In the genomic region with DNA sequence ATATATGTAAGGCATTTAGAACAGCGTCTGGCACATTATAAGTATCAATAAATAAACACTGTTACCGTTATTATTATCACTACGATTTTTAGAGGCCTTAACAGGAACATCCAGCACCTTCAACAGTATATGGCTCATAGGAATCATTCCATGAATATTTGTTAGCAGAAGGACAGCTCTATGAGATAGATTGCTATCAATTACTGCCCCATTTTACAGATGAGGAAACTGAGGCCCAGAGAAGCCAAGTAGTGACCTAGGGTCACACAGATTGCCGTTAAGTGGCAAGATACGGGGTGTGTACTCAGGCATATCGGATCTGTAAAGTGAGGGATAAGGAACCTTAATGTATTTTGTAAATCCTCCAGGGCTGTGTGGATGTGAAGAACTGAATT, we compare ENCODE assay signal across 8 cellular contexts. TPM values are rescaled to one million over a fixed set of nuclear protein-coding genes. Genes with fewer than 3 reads are reported as not detected.
DNase-seq lines count a peak whose midpoint lies in the region; ATAC-seq and TF ChIP-seq lines count a peak whose summit lies in the region.

No MANE protein-coding gene starts in this region.

- intact Hi-C loops in activated CD4-positive, alpha-beta T cell treated with anti-CD3 and anti-CD28 coated beads, Interleukin-2, amount 10 ng/mL, durations not matched to agents 24 days and 14 days (cut with micrococcal nuclease): loop anchor here (1.0 to 5.0 kb wide), 7 partner anchors 31 to 201 kb away; partner anchors contain the start of genes CFAP251 and TMEM120B
- intact Hi-C loops in adrenal gland (cut with DNase I) (loop anchor here (5.0 to 10.0 kb wide), 3 partner anchors 73 to 193 kb away; no protein-coding TSS in a partner anchor), left lung (cut with DNase I) (loop anchor here in 1 of 2 donors (10.0 kb wide), 1 partner anchor 93 kb away; the partner anchor contains the start of gene RHOF)

- H3K36me3 ChIP-seq in adrenal gland (replicated peaks in 1 of 2) (peaks cover 0 to 4% of the 10 kb centered on the region in 2 donors), left lung (peaks cover 0 to 6% of the 10 kb centered on the region in 2 donors), thoracic aorta (no peaks in the 10 kb centered on the region)

- H3K4me3 ChIP-seq in adrenal gland: peak overlapping the region in 3 of 4 donors; percentile 25 to 64 (median 42)
- H3K4me3 ChIP-seq in left lung: peak overlapping the region; percentile 63 to 72
- H3K4me3 ChIP-seq in thoracic aorta: peak overlapping the region; percentile 89

- no peak for ATAC-seq in left lung
- no peak for ATAC-seq in thoracic aorta (ENCODE audit: insufficient number of reproducible peaks, low FRiP score, low read depth)

- no peaks in the 10 kb centered on the region for H3K27me3 ChIP-seq in adrenal gland
- H3K27me3 ChIP-seq in left lung: no peaks in the 10 kb centered on the region
- H3K27me3 ChIP-seq in thoracic aorta (replicated peaks; ENCODE audit: insufficient read depth): no peaks in the 10 kb centered on the region

- TF ChIP-seq CTCF in adrenal gland (IDR thresholded peaks at IDR 0.05): peak in 1 of 6 experiments; percentile 45
- TF ChIP-seq CTCF in left lung (IDR thresholded peaks at IDR 0.05): peak in 1 of 2 donors; percentile 24
- no peak for TF ChIP-seq CTCF in thoracic aorta (IDR thresholded peaks at IDR 0.05)

- H3K27ac ChIP-seq in adrenal gland (peak overlapping the region in 3 of 5 donors; percentile 92 to 99 (median 95)), left lung (peak overlapping the region; percentile 91 to 98), thoracic aorta (peak overlapping the region in 1 of 2 donors; percentile 96)

- H3K27me3 Mint-ChIP-seq in activated CD4-positive, alpha-beta T cell treated with anti-CD3 and anti-CD28 coated beads, Interleukin-2, amount 10 ng/mL, durations not matched to agents 24 days and 14 days: no peaks in the 10 kb centered on the region

- H3K9me3 Mint-ChIP-seq in activated CD4-positive, alpha-beta T cell treated with anti-CD3 and anti-CD28 coated beads, Interleukin-2, amount 10 ng/mL, durations not matched to agents 24 days and 14 days: no peaks in the 10 kb centered on the region

- H3K4me3 Mint-ChIP-seq in activated CD4-positive, alpha-beta T cell treated with anti-CD3 and anti-CD28 coated beads, Interleukin-2, amount 10 ng/mL, durations not matched to agents 24 days and 14 days: peak overlapping the region; percentile 98

- H3K4me1 ChIP-seq in adrenal gland (replicated peaks in 1 of 2) (peaks cover 13 to 32% of the 10 kb centered on the region in 2 donors), left lung (peaks cover 12 to 21% of the 10 kb centered on the region in 2 donors), thoracic aorta (ENCODE audit: control insufficient read depth in 1 of 2, low read depth in 2 of 2) (peaks cover 18 to 27% of the 10 kb centered on the region in 2 donors)

- peaks cover 8% of the 10 kb centered on the region for H3K36me3 Mint-ChIP-seq in activated CD4-positive, alpha-beta T cell treated with anti-CD3 and anti-CD28 coated beads, Interleukin-2, amount 10 ng/mL, durations not matched to agents 24 days and 14 days (ENCODE audit: low read depth)

- H3K27ac Mint-ChIP-seq in activated CD4-positive, alpha-beta T cell treated with anti-CD3 and anti-CD28 coated beads, Interleukin-2, amount 10 ng/mL, durations not matched to agents 24 days and 14 days: peak overlapping the region; percentile 99

- H3K9me3 ChIP-seq in adrenal gland (replicated peaks in 1 of 3): no peaks in the 10 kb centered on the region
- no peaks in the 10 kb centered on the region for H3K9me3 ChIP-seq in left lung
- no peaks in the 10 kb centered on the region for H3K9me3 ChIP-seq in thoracic aorta

- H3K4me1 Mint-ChIP-seq in activated CD4-positive, alpha-beta T cell treated with anti-CD3 and anti-CD28 coated beads, Interleukin-2, amount 10 ng/mL, durations not matched to agents 24 days and 14 days: peaks cover 27% of the 10 kb centered on the region

- no peak for DNase-seq in activated CD4-positive, alpha-beta T cell treated with anti-CD3 and anti-CD28 coated beads, Interleukin-2, amount 10 ng/mL, durations not matched to agents 24 days and 14 days
- DNase-seq in activated CD4-positive, alpha-beta T cell treated with anti-CD3 and anti-CD28 coated beads, Interleukin-2, amount 50 U/mL, for 48 hours: no peak
- no peak for DNase-seq in adrenal gland
- DNase-seq in left lung: no peak
- DNase-seq in thoracic aorta (ENCODE audit: low spot score): no peak
- no peak for DNase-seq in NCI-H748 treated with DMSO at 0.1 percent for 48 hours (lab: John Stamatoyannopoulos, UW)
- DNase-seq in NCI-H345 treated with DMSO at 0.1 percent for 48 hours (lab: John Stamatoyannopoulos, UW; ENCODE audit: unreplicated experiment): no peak
- no peak for DNase-seq in iPS-NIHi11 (ENCODE audit: low spot score)

- WGBS in adrenal gland, 4 donors: 50 to 93% (median 53%) methylated on average over 3 to 6 of the region's 6 CpGs

- no peak for TF ChIP-seq POLR2A in adrenal gland (IDR thresholded peaks at IDR 0.05)

RNA-seq across cellular contexts. Expression of gene PSMD9, which starts 0.5 kb away (rescaled TPM):
- 63.8 and 69.9 TPM in 2 replicates for total RNA-seq in activated CD4-positive, alpha-beta T cell treated with anti-CD3 and anti-CD28 coated beads, Interleukin-2, amount 10 ng/mL, durations not matched to agents 24 days and 14 days
- total RNA-seq in adrenal gland (100 to 1,000 TPM in 1 of 8 donors, 10 to 100 TPM in 7; 45.3 to 145 (median 57.3) TPM), left lung (10 to 100 TPM; 39.3 to 53.8 TPM), thoracic aorta (100 to 1,000 TPM in 1 of 2 donors, 10 to 100 TPM in 1; 93.4 to 101 TPM)
- 10 to 100 TPM; 31.4 to 32.7 (median 31.5) TPM for polyA plus RNA-seq in adrenal gland

RNA-seq across cellular contexts. Expression of gene HPD, which starts 29.4 kb away (rescaled TPM):
- not detected in 2 replicates for total RNA-seq in activated CD4-positive, alpha-beta T cell treated with anti-CD3 and anti-CD28 coated beads, Interleukin-2, amount 10 ng/mL, durations not matched to agents 24 days and 14 days
- total RNA-seq in adrenal gland (10 to 100 TPM in 2 of 8 donors, 1 to 10 TPM in 6; 1.6 to 13.0 (median 4.1) TPM), left lung (1 to 10 TPM in 1 of 2 donors, under 1 TPM in 1; 0.85 to 2.1 TPM), thoracic aorta (1 to 10 TPM; 1.2 to 6.8 TPM)
- polyA plus RNA-seq in adrenal gland: 1 to 10 TPM; 3.4 to 7.9 (median 4.4) TPM

RNA-seq across cellular contexts. Expression of gene CFAP251, which starts 30.3 kb away (rescaled TPM):
- total RNA-seq in activated CD4-positive, alpha-beta T cell treated with anti-CD3 and anti-CD28 coated beads, Interleukin-2, amount 10 ng/mL, durations not matched to agents 24 days and 14 days: 0.85 and 1.1 TPM in 2 replicates
- total RNA-seq in adrenal gland (1 to 10 TPM in 7 of 8 donors, under 1 TPM in 1; 0.30 to 9.0 (median 2.6) TPM), left lung (1 to 10 TPM; 5.2 to 8.4 TPM), thoracic aorta (1 to 10 TPM; 3.4 to 6.9 TPM)
- polyA plus RNA-seq in adrenal gland: 10 to 100 TPM in 1 of 3 donors, 1 to 10 TPM in 1, under 1 TPM in 1; 0.92 to 11.6 (median 2.7) TPM
